15 cellular contexts compared by ENCODE assay signal in the genomic region with DNA sequence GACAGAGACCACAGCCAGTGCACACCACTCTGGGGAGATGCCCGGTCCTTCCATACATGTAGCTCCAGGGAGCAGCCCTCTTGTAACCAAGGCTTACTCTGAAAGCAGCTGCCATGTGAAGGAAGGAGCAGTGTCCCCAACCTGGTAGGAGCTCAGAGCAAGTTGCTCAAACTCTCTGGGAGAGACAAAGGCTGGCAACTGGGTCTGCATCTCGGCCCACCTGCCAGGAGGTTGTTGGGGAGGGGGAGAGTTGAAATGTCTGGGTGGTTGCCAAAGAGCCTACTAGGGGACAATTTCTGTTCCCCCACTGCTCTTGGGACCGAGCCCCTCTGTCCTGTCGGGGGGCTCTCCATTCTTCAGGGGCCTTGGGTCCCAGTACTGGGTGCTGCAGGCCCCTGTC.
DNase-seq lines count a peak whose midpoint lies in the region; ATAC-seq and TF ChIP-seq lines count a peak whose summit lies in the region.
"Had no signal": no experiment of that assay in that cellular context is flagged by ENCODE, and none has a peak within 500 bp of the region (broad histone marks: within the 10 kb centered on the region; RNA-seq: fewer than 3 reads in every experiment).

No MANE protein-coding gene starts in this region.

- H3K27me3 ChIP-seq in right atrium auricular region (no peaks in the 10 kb centered on the region), testis (no peaks in the 10 kb centered on the region)
- H3K27me3 ChIP-seq: BLaER1 had no signal

- intact Hi-C loops in left ventricle myocardium superior (cut with micrococcal nuclease): no loop called here
- intact Hi-C loops in testis (cut with DNase I; ENCODE audit: low total_unique reads): no loop called here

- H3K4me1 Mint-ChIP-seq in stimulated activated naive B cell treated with anti-CD40 and anti-IgM and Interleukin-4, amounts not matched to agents 10 μg/mL and 1 μg/mL and 100 μg/mL, for 72 hours: peaks cover 0 to 2% of the 10 kb centered on the region in 2 donors
- peaks cover 0 to 4% of the 10 kb centered on the region in 2 donors for H3K4me1 Mint-ChIP-seq in effector memory CD8-positive, alpha-beta T cell (ENCODE audit: low read depth in 2 of 2)
- H3K4me1 Mint-ChIP-seq: CD14-positive monocyte had no signal

- H3K27ac ChIP-seq in right atrium auricular region: no peak overlapping the region
- H3K27ac ChIP-seq in testis: no peak overlapping the region
- H3K27ac ChIP-seq: BLaER1 had no signal

- TF ChIP-seq POLR2A in testis (IDR thresholded peaks at IDR 0.05): no peak

- no peak overlapping the region for H3K4me3 ChIP-seq in right atrium auricular region
- H3K4me3 ChIP-seq in testis: no peak overlapping the region
- H3K4me3 ChIP-seq: BLaER1 had no signal

- 93 to 94% methylated on average over 3 to 4 of the region's 4 CpGs for WGBS in testis, 2 donors

- H3K27me3 Mint-ChIP-seq in stimulated activated naive B cell treated with anti-CD40 and anti-IgM and Interleukin-4, amounts not matched to agents 10 μg/mL and 1 μg/mL and 100 μg/mL, for 72 hours: peaks cover 44 to 61% of the 10 kb centered on the region in 2 donors
- peaks cover 0 to 74% of the 10 kb centered on the region in 2 donors for H3K27me3 Mint-ChIP-seq in effector memory CD8-positive, alpha-beta T cell

- H3K4me1 ChIP-seq in right atrium auricular region: no peaks in the 10 kb centered on the region
- no peaks in the 10 kb centered on the region for H3K4me1 ChIP-seq in testis
- H3K4me1 ChIP-seq: BLaER1 had no signal

- H3K36me3 Mint-ChIP-seq in stimulated activated naive B cell treated with anti-CD40 and anti-IgM and Interleukin-4, amounts not matched to agents 10 μg/mL and 1 μg/mL and 100 μg/mL, for 72 hours: peaks cover 3 to 8% of the 10 kb centered on the region in 2 donors
- H3K36me3 Mint-ChIP-seq in effector memory CD8-positive, alpha-beta T cell (ENCODE audit: insufficient read depth): no peaks in the 10 kb centered on the region
- H3K36me3 Mint-ChIP-seq: CD14-positive monocyte; CD4-positive, alpha-beta memory T cell had no signal

- H3K4me3 Mint-ChIP-seq in stimulated activated naive B cell treated with anti-CD40 and anti-IgM and Interleukin-4, amounts not matched to agents 10 μg/mL and 1 μg/mL and 100 μg/mL, for 72 hours: no peak overlapping the region
- H3K4me3 Mint-ChIP-seq in effector memory CD8-positive, alpha-beta T cell: no peak overlapping the region
- H3K4me3 Mint-ChIP-seq: CD14-positive monocyte; CD4-positive, alpha-beta memory T cell had no signal

- ATAC-seq in left ventricle myocardium superior (no peak), GM21529 (IDR thresholded peaks at IDR 0.05; ENCODE audit: unreplicated experiment) (no peak)
- no peak for ATAC-seq in stimulated activated naive B cell treated with anti-CD40 and anti-IgM and Interleukin-4, amounts not matched to agents 10 μg/mL and 1 μg/mL and 100 μg/mL, for 72 hours (replicated peaks)
- ATAC-seq in effector memory CD8-positive, alpha-beta T cell (replicated peaks): no peak

- H3K36me3 ChIP-seq in right atrium auricular region: no peaks in the 10 kb centered on the region
- H3K36me3 ChIP-seq in testis (ENCODE audit: low read depth, missing control alignments): no peaks in the 10 kb centered on the region
- H3K36me3 ChIP-seq: BLaER1 had no signal

- peaks cover 8 to 9% of the 10 kb centered on the region in 2 donors for H3K9me3 Mint-ChIP-seq in stimulated activated naive B cell treated with anti-CD40 and anti-IgM and Interleukin-4, amounts not matched to agents 10 μg/mL and 1 μg/mL and 100 μg/mL, for 72 hours
- no peaks in the 10 kb centered on the region for H3K9me3 Mint-ChIP-seq in effector memory CD8-positive, alpha-beta T cell

- TF ChIP-seq CTCF in right atrium auricular region (IDR thresholded peaks at IDR 0.05) (no peak), testis (IDR thresholded peaks at IDR 0.05) (no peak)

- H3K9me3 ChIP-seq in right atrium auricular region (peaks cover 0 to 11% of the 10 kb centered on the region in 2 donors), testis (no peaks in the 10 kb centered on the region)
- H3K9me3 ChIP-seq: BLaER1 had no signal

- H3K27ac Mint-ChIP-seq in stimulated activated naive B cell treated with anti-CD40 and anti-IgM and Interleukin-4, amounts not matched to agents 10 μg/mL and 1 μg/mL and 100 μg/mL, for 72 hours: peak overlapping the region; percentile 42
- no peak overlapping the region for H3K27ac Mint-ChIP-seq in effector memory CD8-positive, alpha-beta T cell
- H3K27ac Mint-ChIP-seq: CD4-positive, alpha-beta memory T cell had no signal

- DNase-seq in right atrium auricular region (ENCODE audit: low spot score): peak; percentile 18
- DNase-seq in left ventricle myocardium superior: no peak
- peak; percentile 43 for DNase-seq in islet precursor cell
- DNase-seq in stimulated activated naive B cell treated with anti-CD40 and anti-IgM and Interleukin-4, amounts not matched to agents 10 μg/mL and 1 μg/mL and 100 μg/mL, for 72 hours: no peak
- DNase-seq in testis: no peak
- no peak for DNase-seq in effector memory CD8-positive, alpha-beta T cell
- DNase-seq: 8988T; CD4-positive, alpha-beta memory T cell; DMS79 treated with DMSO at 0.1 percent for 48 hours; GF-D8; HCEC 1CT; IMR-90 had no signal

Comparison
In these comparisons a context has a peak if more than half of its experiments do, and no peak if none do; other contexts are left out.
1. DNase-seq: peak in right atrium auricular region (single experiment) and islet precursor cell (single experiment); none in left ventricle myocardium superior (single experiment), stimulated activated naive B cell treated with anti-CD40 and anti-IgM and Interleukin-4, amounts not matched to agents 10 μg/mL and 1 μg/mL and 100 μg/mL, for 72 hours (single experiment), testis (single experiment) and effector memory CD8-positive, alpha-beta T cell (0 of 3).